ENCODE assay signal across 2 cellular contexts in the genomic region with DNA sequence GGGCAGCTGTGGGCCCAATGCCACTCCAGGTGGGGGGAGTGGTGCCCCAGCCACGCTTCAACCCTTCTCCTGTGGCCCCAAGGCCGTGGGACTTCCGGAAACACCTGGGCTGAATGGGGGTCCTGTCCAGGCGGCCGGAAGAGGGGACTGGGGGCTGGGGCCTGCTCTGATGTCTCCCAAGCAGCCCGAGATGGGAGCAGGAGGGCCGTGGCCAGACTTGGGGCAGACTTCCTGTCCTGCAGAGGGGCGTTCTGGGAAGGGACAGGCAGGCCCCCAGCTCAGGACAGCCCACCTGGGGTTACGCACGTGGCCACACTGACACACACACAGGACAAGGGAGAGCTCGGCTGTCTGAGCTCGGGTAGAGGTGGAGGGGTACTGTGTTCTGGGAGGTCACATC.
TF ChIP-seq lines count a peak whose summit lies in the region.

No MANE protein-coding gene starts in this region.

TF ChIP-seq in IMR-90, 13 proteins besides CTCF, POLR2A, EP300 and RAD21:
- TF ChIP-seq MAFK (IDR thresholded peaks at IDR 0.05; ENCODE audit: low read depth, low read length) (no peak), USF2 (IDR thresholded peaks at IDR 0.05; ENCODE audit: low read depth, low read length) (no peak), NFE2L2 (IDR thresholded peaks at IDR 0.05; ENCODE audit: low read depth, low read length) (no peak), SMC3 (IDR thresholded peaks at IDR 0.05; ENCODE audit: low read depth, low read length) (no peak), RFX5 (IDR thresholded peaks at IDR 0.05; ENCODE audit: low read depth, low read length) (no peak), MAZ (IDR thresholded peaks at IDR 0.05; ENCODE audit: borderline replicate concordance, low read depth, low read length) (no peak), FOS (IDR thresholded peaks at IDR 0.05; ENCODE audit: low read depth, low read length) (no peak), RCOR1 (IDR thresholded peaks at IDR 0.05; ENCODE audit: insufficient replicate concordance, low read length) (no peak), MXI1 (IDR thresholded peaks at IDR 0.05; ENCODE audit: borderline replicate concordance, low read depth, low read length) (no peak), BHLHE40 (IDR thresholded peaks at IDR 0.05; ENCODE audit: low read depth, low read length) (no peak), CHD1 (IDR thresholded peaks at IDR 0.05; ENCODE audit: low read depth, low read length) (no peak), CEBPB (IDR thresholded peaks at IDR 0.05; ENCODE audit: low read depth, low read length) (no peak), ELK1 (IDR thresholded peaks at IDR 0.05; ENCODE audit: borderline replicate concordance, low read depth, low read length) (no peak)

TF ChIP-seq in K562, 482 proteins besides CTCF, POLR2A, EP300 and RAD21:
- TF ChIP-seq, protein P1, sequence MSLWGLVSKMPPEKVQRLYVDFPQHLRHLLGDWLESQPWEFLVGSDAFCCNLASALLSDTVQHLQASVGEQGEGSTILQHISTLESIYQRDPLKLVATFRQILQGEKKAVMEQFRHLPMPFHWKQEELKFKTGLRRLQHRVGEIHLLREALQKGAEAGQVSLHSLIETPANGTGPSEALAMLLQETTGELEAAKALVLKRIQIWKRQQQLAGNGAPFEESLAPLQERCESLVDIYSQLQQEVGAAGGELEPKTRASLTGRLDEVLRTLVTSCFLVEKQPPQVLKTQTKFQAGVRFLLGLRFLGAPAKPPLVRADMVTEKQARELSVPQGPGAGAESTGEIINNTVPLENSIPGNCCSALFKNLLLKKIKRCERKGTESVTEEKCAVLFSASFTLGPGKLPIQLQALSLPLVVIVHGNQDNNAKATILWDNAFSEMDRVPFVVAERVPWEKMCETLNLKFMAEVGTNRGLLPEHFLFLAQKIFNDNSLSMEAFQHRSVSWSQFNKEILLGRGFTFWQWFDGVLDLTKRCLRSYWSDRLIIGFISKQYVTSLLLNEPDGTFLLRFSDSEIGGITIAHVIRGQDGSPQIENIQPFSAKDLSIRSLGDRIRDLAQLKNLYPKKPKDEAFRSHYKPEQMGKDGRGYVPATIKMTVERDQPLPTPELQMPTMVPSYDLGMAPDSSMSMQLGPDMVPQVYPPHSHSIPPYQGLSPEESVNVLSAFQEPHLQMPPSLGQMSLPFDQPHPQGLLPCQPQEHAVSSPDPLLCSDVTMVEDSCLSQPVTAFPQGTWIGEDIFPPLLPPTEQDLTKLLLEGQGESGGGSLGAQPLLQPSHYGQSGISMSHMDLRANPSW (CRISPR knock-in tag; IDR thresholded peaks at IDR 0.05) = no peak
- peak; percentile 46 for TF ChIP-seq POLR2G (IDR thresholded peaks at IDR 0.05; ENCODE audit: low read depth, low read length)
